Comparison of ENCODE assay signal across 1 cellular context in the genomic region with DNA sequence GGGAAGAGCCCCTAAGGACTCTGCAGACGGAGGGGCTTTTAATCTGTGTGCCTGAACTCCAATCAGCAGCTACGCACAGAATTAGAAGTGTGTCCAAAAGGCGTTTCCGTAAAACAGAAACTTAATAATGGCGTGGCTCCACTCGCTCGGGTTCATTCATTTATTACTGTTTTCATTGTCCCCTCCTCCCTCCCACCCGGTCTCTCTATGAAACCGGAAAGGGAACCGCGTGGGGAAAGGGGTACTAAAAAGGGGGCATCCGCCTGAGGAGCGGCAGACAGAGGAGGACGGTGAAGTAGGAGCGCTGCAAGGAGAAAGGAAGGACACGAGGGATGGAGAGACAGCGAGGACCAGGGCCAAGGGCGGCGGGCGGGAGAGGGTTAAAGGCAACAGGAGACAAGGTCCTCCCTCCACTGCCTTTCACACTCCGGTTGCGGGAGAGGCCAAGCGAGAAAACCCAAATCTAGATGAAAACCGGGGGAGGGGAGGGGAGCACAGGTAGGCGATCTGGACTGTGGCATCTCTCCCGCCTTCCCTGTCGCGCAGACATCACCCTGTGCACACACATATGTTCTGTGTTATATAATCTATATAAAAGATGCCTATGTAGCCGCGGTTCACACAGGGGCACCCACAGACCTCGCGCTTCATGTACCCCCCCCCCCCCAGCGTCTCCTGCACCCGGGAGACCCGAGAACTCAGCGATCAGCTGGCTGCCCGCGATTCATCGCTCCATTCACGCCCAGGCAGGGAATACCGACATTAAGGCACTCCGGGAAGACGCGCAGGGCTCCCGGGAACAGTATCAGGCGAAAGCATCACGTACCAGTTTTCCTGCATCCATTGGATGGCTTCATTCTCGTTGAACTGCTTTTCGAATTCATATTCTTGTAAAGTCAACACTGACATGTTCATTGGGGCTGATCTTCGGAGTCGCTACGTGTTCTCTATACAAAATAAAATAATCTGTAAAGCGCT.
TF ChIP-seq lines count a peak whose summit lies in the region.

No MANE protein-coding gene starts in this region.

TF ChIP-seq in K562, 482 proteins besides CTCF, POLR2A, EP300 and RAD21 (continued from another document and continues in another):
- no peak for TF ChIP-seq TBP (optimal IDR thresholded peaks at IDR 0.05; ENCODE audit: low read depth, low read length)
- no peak for TF ChIP-seq TRIM25 (IDR thresholded peaks at IDR 0.05; ENCODE audit: borderline replicate concordance)
- TF ChIP-seq TBL1XR1 (IDR thresholded peaks at IDR 0.05; ENCODE audit: low read length in 2 of 2) = 0 out of 4 replicates have a peak, but pooled peaks of 1 of the 2 experiments have one; percentile 6
- TF ChIP-seq POLR3G (IDR thresholded peaks at IDR 0.05; ENCODE audit: extremely low read depth, insufficient read length, insufficient replicate concordance) = no peak
- peak; percentile 59 for TF ChIP-seq SUPT5H (IDR thresholded peaks at IDR 0.05)
- 0 out of 4 replicates have a peak, but pooled peaks have one; percentile 12 to 25 for TF ChIP-seq UBTF (IDR thresholded peaks at IDR 0.05; ENCODE audit: borderline replicate concordance in 1 of 2, low read depth in 2 of 2, low read length in 2 of 2)
- TF ChIP-seq, protein P1, sequence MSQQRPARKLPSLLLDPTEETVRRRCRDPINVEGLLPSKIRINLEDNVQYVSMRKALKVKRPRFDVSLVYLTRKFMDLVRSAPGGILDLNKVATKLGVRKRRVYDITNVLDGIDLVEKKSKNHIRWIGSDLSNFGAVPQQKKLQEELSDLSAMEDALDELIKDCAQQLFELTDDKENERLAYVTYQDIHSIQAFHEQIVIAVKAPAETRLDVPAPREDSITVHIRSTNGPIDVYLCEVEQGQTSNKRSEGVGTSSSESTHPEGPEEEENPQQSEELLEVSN (IDR thresholded peaks at IDR 0.05; ENCODE audit: borderline replicate concordance in 1 of 2, extremely low read depth in 1 of 2, insufficient read depth in 1 of 2, insufficient read length in 1 of 2, low read depth in 1 of 2, low read length in 1 of 2, poor library complexity in 1 of 2, severe bottlenecking in 1 of 2) = peak in 1 of 2 experiments; percentile 20
- peak; percentile 44; the same call in 1 of the 2 replicates for TF ChIP-seq GABPB1 (CRISPR knock-in tag; IDR thresholded peaks at IDR 0.05)
- no peak for TF ChIP-seq NONO (IDR thresholded peaks at IDR 0.05; ENCODE audit: low read depth in 2 of 2, low read length in 1 of 2)
- TF ChIP-seq PCBP1 (IDR thresholded peaks at IDR 0.05; ENCODE audit: low read depth, low read length, poor library complexity, severe bottlenecking) = no peak
- no peak for TF ChIP-seq ZNF57 (CRISPR knock-in tag; IDR thresholded peaks at IDR 0.05)
- TF ChIP-seq ZKSCAN3 (CRISPR knock-in tag; IDR thresholded peaks at IDR 0.05) = no peak
- TF ChIP-seq, protein P2, sequence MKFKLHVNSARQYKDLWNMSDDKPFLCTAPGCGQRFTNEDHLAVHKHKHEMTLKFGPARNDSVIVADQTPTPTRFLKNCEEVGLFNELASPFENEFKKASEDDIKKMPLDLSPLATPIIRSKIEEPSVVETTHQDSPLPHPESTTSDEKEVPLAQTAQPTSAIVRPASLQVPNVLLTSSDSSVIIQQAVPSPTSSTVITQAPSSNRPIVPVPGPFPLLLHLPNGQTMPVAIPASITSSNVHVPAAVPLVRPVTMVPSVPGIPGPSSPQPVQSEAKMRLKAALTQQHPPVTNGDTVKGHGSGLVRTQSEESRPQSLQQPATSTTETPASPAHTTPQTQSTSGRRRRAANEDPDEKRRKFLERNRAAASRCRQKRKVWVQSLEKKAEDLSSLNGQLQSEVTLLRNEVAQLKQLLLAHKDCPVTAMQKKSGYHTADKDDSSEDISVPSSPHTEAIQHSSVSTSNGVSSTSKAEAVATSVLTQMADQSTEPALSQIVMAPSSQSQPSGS (CRISPR knock-in tag; IDR thresholded peaks at IDR 0.05) = no peak
- no peak for TF ChIP-seq PHF8 (IDR thresholded peaks at IDR 0.05; ENCODE audit: borderline replicate concordance, low read length)
- TF ChIP-seq SAP30 (IDR thresholded peaks at IDR 0.05; ENCODE audit: borderline replicate concordance, insufficient read depth, low read depth, low read length, poor library complexity, severe bottlenecking) = peak; percentile 61
- no peak for TF ChIP-seq HNRNPUL1 (IDR thresholded peaks at IDR 0.05; ENCODE audit: low read length)
- peak in 1 of 2 experiments; percentile 71 for TF ChIP-seq AFF1 (IDR thresholded peaks at IDR 0.05; ENCODE audit: low read depth in 1 of 2, partially characterized antibody in 2 of 2)
- no peak for TF ChIP-seq SREBF1 (IDR thresholded peaks at IDR 0.05; ENCODE audit: borderline replicate concordance, low read depth, low read length)
- peak in 1 of 2 experiments; percentile 22; a peak in 1 of 4 replicates for TF ChIP-seq KDM1A (IDR thresholded peaks at IDR 0.05)
- 0 out of 2 replicates have a peak, but pooled peaks have one; percentile 41 for TF ChIP-seq SP1 (CRISPR knock-in tag; IDR thresholded peaks at IDR 0.05)
- 0 out of 2 replicates have a peak, but pooled peaks have one; percentile 14 for TF ChIP-seq SMARCE1 (IDR thresholded peaks at IDR 0.05)
- 0 out of 2 replicates have a peak, but pooled peaks have one; percentile 33 for TF ChIP-seq NFATC3 (IDR thresholded peaks at IDR 0.05)
- TF ChIP-seq, protein P3, sequence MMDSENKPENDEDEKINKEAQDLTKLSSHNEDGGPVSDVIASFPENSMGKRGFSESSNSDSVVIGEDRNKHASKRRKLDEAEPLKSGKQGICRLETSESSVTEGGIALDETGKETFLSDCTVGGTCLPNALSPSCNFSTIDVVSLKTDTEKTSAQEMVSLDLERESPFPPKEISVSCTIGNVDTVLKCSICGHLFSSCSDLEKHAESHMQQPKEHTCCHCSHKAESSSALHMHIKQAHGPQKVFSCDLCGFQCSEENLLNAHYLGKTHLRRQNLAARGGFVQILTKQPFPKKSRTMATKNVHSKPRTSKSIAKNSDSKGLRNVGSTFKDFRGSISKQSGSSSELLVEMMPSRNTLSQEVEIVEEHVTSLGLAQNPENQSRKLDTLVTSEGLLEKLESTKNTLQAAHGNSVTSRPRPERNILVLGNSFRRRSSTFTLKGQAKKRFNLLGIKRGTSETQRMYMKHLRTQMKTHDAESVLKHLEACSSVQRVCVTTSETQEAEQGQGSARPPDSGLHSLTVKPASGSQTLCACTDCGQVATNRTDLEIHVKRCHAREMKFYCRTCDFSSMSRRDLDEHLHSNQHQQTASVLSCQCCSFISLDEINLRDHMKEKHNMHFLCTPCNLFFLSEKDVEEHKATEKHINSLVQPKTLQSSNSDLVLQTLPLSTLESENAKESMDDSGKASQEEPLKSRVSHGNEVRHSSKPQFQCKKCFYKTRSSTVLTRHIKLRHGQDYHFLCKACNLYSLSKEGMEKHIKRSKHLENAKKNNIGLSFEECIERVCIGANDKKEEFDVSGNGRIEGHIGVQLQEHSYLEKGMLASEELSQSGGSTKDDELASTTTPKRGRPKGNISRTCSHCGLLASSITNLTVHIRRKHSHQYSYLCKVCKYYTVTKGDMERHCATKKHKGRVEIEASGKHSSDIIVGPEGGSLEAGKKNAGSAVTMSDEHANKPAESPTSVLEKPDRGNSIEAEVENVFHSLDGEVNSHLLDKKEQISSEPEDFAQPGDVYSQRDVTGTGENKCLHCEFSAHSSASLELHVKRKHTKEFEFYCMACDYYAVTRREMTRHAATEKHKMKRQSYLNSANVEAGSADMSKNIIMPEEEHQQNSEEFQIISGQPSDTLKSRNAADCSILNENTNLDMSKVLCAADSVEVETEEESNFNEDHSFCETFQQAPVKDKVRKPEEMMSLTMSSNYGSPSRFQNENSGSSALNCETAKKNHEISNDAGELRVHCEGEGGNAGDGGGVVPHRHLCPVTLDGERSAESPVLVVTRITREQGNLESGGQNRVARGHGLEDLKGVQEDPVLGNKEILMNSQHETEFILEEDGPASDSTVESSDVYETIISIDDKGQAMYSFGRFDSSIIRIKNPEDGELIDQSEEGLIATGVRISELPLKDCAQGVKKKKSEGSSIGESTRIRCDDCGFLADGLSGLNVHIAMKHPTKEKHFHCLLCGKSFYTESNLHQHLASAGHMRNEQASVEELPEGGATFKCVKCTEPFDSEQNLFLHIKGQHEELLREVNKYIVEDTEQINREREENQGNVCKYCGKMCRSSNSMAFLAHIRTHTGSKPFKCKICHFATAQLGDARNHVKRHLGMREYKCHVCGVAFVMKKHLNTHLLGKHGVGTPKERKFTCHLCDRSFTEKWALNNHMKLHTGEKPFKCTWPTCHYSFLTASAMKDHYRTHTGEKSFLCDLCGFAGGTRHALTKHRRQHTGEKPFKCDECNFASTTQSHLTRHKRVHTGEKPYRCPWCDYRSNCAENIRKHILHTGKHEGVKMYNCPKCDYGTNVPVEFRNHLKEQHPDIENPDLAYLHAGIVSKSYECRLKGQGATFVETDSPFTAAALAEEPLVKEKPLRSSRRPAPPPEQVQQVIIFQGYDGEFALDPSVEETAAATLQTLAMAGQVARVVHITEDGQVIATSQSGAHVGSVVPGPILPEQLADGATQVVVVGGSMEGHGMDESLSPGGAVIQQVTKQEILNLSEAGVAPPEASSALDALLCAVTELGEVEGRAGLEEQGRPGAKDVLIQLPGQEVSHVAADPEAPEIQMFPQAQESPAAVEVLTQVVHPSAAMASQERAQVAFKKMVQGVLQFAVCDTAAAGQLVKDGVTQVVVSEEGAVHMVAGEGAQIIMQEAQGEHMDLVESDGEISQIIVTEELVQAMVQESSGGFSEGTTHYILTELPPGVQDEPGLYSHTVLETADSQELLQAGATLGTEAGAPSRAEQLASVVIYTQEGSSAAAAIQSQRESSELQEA (IDR thresholded peaks at IDR 0.05; ENCODE audit: low read depth) = peak; percentile 64; the same call in 1 of the 2 replicates
- peak; percentile 19; the same call in 1 of the 2 replicates for TF ChIP-seq POLR2G (IDR thresholded peaks at IDR 0.05; ENCODE audit: low read depth, low read length)
